Comparison of ENCODE assay signal across 8 cellular contexts in genomic region chr3:174441588-174442316, GRCh38.
A peak's percentile ranks its signal among the peaks of the same experiment; 100 is the strongest.
DNase-seq lines count a peak whose midpoint lies in the region; ATAC-seq and TF ChIP-seq lines count a peak whose summit lies in the region.

No MANE protein-coding gene starts in this region.

- peak overlapping the region; percentile 68 for H3K4me3 ChIP-seq in epithelial cell of proximal tubule (ENCODE audit: low read depth, low read length)
- peak overlapping the region; percentile 82 for H3K4me3 ChIP-seq in osteoblast (ENCODE audit: insufficient read depth, low read length)

- DNase-seq in AML-193 (lab: John Stamatoyannopoulos, UW) = peak; percentile 42 to 72
- peak; percentile 30 for DNase-seq in RKO (ENCODE audit: low spot score)
- peak; percentile 15 for DNase-seq in epithelial cell of proximal tubule (ENCODE audit: low read depth)
- DNase-seq in osteoblast (ENCODE audit: insufficient read length, low spot score, missing footprints) = peak; percentile 70
- no peak for DNase-seq in occipital lobe (lab: John Stamatoyannopoulos, UW)
- DNase-seq in activated gamma-delta T cell treated with Interleukin-2 at 50 U/mL for 16 hours = no peak

- peak; percentile 21 for ATAC-seq in HG02571 (IDR thresholded peaks at IDR 0.05; ENCODE audit: unreplicated experiment)
- no peak for ATAC-seq in GM18519 (IDR thresholded peaks at IDR 0.05; ENCODE audit: low FRiP score, unreplicated experiment)

- H3K9me3 ChIP-seq in osteoblast (ENCODE audit: low read depth, low read length) = no peaks in the 10 kb centered on the region

- peak overlapping the region; percentile 84 for H3K4me2 ChIP-seq in osteoblast (ENCODE audit: insufficient read depth, low read length)

- no peaks in the 10 kb centered on the region for H4K20me1 ChIP-seq in osteoblast (ENCODE audit: insufficient read depth, low read length)

- H3K36me3 ChIP-seq in osteoblast (ENCODE audit: insufficient read depth, low read length) = no peaks in the 10 kb centered on the region

- peaks cover 47% of the 10 kb centered on the region for H3K79me2 ChIP-seq in osteoblast (ENCODE audit: insufficient read depth, low read length)

- no peak for TF ChIP-seq CTCF in epithelial cell of proximal tubule (conservative IDR thresholded peaks at IDR 0.05; ENCODE audit: low read depth, low read length)
- TF ChIP-seq CTCF in osteoblast (IDR thresholded peaks at IDR 0.05; ENCODE audit: extremely low read depth, low read depth, low read length) = no peak

- H2AFZ ChIP-seq in osteoblast (ENCODE audit: low read length) = peak overlapping the region; percentile 93

- H3K4me1 ChIP-seq in osteoblast (ENCODE audit: insufficient read depth, low read length) = peaks cover 23% of the 10 kb centered on the region

- H3K27ac ChIP-seq in osteoblast (ENCODE audit: low read depth, low read length) = peak overlapping the region; percentile 99

- H3K27me3 ChIP-seq in osteoblast (ENCODE audit: insufficient read depth, low read length) = no peaks in the 10 kb centered on the region

Comparison
In these comparisons a context has a peak if more than half of its experiments do, and no peak if none do; other contexts are left out.
1. DNase-seq: peak in AML-193 (2 of 2), RKO (single experiment), epithelial cell of proximal tubule (single experiment) and osteoblast (single experiment); none in occipital lobe (single experiment) and activated gamma-delta T cell treated with Interleukin-2 at 50 U/mL for 16 hours (single experiment).